Comparison of ENCODE assay signal across 8 cellular contexts in the genomic region with DNA sequence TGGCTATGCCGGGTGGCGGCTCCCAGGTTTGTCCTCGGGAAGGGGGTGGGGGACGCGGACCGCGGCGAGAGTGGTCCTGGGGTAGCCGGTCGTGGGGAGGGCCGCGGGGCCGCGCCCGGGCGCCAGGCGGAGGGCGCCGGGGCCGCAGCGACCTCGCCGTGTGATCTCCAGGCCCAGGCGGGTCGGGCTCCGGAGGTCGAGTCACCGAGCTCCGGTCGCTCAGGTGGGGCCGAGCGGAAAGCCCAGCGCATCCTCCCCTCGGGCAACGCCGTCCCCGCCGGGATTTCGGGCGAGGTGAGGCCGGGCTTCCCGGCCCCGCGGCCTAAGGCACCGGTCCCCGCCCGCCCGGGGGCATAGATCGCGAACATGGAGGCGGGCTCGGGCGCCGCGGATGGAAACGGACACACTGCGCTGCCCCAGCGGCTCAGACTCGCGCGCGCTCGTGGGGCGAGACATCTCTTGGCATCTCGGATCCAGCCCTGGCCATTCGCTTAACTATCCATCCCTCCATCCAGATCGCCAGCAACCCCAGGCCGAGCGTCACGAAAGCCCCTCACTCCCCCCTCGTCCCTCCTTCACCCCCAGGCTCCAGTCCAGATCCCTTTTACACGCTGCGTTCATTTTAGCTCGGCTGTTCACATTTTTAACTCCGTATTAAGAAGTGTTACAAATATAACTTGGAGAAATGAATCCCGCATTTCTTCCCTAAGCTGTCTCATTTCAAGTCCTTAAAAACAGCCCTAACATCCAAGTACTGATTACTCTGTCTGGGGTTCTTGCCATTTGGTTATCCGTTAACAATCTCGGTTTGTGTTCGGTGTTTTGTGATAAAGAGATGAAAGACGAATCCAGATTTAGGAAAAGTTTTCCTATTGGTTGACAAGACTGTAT. TPM values are rescaled to one million over a fixed set of nuclear protein-coding genes. Genes with fewer than 3 reads are reported as not detected.
A peak's percentile ranks its signal among the peaks of the same experiment; 100 is the strongest.
DNase-seq lines count a peak whose midpoint lies in the region; ATAC-seq and TF ChIP-seq lines count a peak whose summit lies in the region.

No MANE protein-coding gene starts in this region.

- H3K4me3 ChIP-seq in Karpas-422 (ENCODE audit: low read length) = no peak overlapping the region

- POLR2A ChIA-PET in GM10248 (lab: Yijun Ruan, JAX) = interaction anchor here (0.6 kb wide), 1 partner anchor 95 kb away, joined by 6 read pairs; no protein-coding TSS in a partner anchor

- DNase-seq in A172 (ENCODE audit: low spot score) = peak; percentile 21
- peak; percentile 33 for DNase-seq in GM10248 (ENCODE audit: extremely low spot score)
- DNase-seq in NCI-H2107 (lab: John Stamatoyannopoulos, UW) = peak; percentile 12
- peak; percentile 36 to 44 for DNase-seq in activated T-cell treated with anti-CD3 and anti-CD28 coated beads, Interleukin-2, amount 50 U/mL, for 48 hours
- DNase-seq in foreskin keratinocyte = peak in 1 of 2 donors; percentile 40
- no peak for DNase-seq in natural killer cell
- no peak for DNase-seq in Karpas-422

- peaks cover 4 to 7% of the 10 kb centered on the region in 2 donors for H3K4me1 Mint-ChIP-seq in natural killer cell

- no peaks in the 10 kb centered on the region for H3K36me3 ChIP-seq in Karpas-422 (ENCODE audit: insufficient read depth, low read length)

- no peaks in the 10 kb centered on the region for H3K9me3 Mint-ChIP-seq in natural killer cell

- H3K27me3 Mint-ChIP-seq in natural killer cell (ENCODE audit: low read depth in 2 of 2) = peaks cover 23 to 36% of the 10 kb centered on the region in 2 donors

- H3K36me3 Mint-ChIP-seq in natural killer cell = no peaks in the 10 kb centered on the region

- peaks cover 21% of the 10 kb centered on the region for H3K4me1 ChIP-seq in foreskin keratinocyte
- H3K4me1 ChIP-seq in Karpas-422 (ENCODE audit: low read length) = no peaks in the 10 kb centered on the region

- TF ChIP-seq CTCF in GM10248 (IDR thresholded peaks at IDR 0.05; ENCODE audit: control extremely low read depth, extremely low read depth, low read depth, missing control alignments) = no peak
- no peak for TF ChIP-seq CTCF in foreskin keratinocyte (conservative IDR thresholded peaks at IDR 0.05)
- no peak for TF ChIP-seq CTCF in natural killer cell (IDR thresholded peaks at IDR 0.05)

- H3K27ac Mint-ChIP-seq in natural killer cell = no peak overlapping the region

- no peaks in the 10 kb centered on the region for H3K27me3 ChIP-seq in foreskin keratinocyte
- H3K27me3 ChIP-seq in Karpas-422 (ENCODE audit: low read length) = no peaks in the 10 kb centered on the region

- H4K20me1 ChIP-seq in Karpas-422 (ENCODE audit: insufficient read depth, low read depth, low read length) = no peaks in the 10 kb centered on the region

- ATAC-seq in HG02623 (IDR thresholded peaks at IDR 0.05; ENCODE audit: unreplicated experiment) = peak; percentile 16
- ATAC-seq in foreskin keratinocyte = peak; percentile 12
- ATAC-seq in natural killer cell = peak in 1 of 3 donors; percentile 27

- intact Hi-C loops in natural killer cell (cut with micrococcal nuclease) = no loop called here

- H2AFZ ChIP-seq in Karpas-422 (ENCODE audit: low read length) = no peak overlapping the region

- no peaks in the 10 kb centered on the region for H3K79me2 ChIP-seq in Karpas-422 (ENCODE audit: low read length)

- H3K4me3 Mint-ChIP-seq in natural killer cell = peak overlapping the region; percentile 61

- no peak overlapping the region for H3K9ac ChIP-seq in Karpas-422 (ENCODE audit: low read length)

- CTCF ChIA-PET in GM10248 (lab: Yijun Ruan, JAX) = interaction anchor here (1.0 to 2.7 kb wide), 8 partner anchors 7 to 150 kb away, joined by 3 to 15 read pairs (median 4); no protein-coding TSS in a partner anchor

- no peak overlapping the region for H3K4me2 ChIP-seq in Karpas-422 (ENCODE audit: low read depth, low read length, poor library complexity, severe bottlenecking)

- H3K9me2 ChIP-seq in Karpas-422 (replicated peaks; ENCODE audit: insufficient read depth, low read length) = no peaks in the 10 kb centered on the region

- H3K27ac ChIP-seq in foreskin keratinocyte (peak overlapping the region; percentile 89), Karpas-422 (ENCODE audit: low read length) (no peak overlapping the region)

- no peaks in the 10 kb centered on the region for H3K9me3 ChIP-seq in Karpas-422 (ENCODE audit: low read length)

RNA-seq across cellular contexts. Expression of a gene that starts 0.5 kb away (rescaled TPM):
- 3.7 and 5.2 TPM in 2 replicates for total RNA-seq in A172 (2014; rRNA removed; shearing (Covaris generic))
- total RNA-seq in foreskin keratinocyte = 12.5 and 12.6 TPM in 2 replicates
- 1.3 and 1.4 TPM in 2 replicates for polyA plus RNA-seq in foreskin keratinocyte
- under 1 TPM in 2 of 3 donors, not detected in 1; 0.16 to 0.45 TPM for total RNA-seq in natural killer cell
- not detected in 2 replicates for total RNA-seq in Karpas-422 (2014; rRNA removed; shearing (Covaris generic); ENCODE audit: low replicate concordance)

Comparison
In these comparisons a context has a peak if more than half of its experiments do, and no peak if none do; other contexts are left out.
1. DNase-seq: peak in A172 (single experiment), GM10248 (single experiment), NCI-H2107 (single experiment) and activated T-cell treated with anti-CD3 and anti-CD28 coated beads, Interleukin-2, amount 50 U/mL, for 48 hours (2 of 2); none in natural killer cell (single experiment) and Karpas-422 (single experiment).